Comparison of ENCODE assay signal across 9 cellular contexts in the genomic region with DNA sequence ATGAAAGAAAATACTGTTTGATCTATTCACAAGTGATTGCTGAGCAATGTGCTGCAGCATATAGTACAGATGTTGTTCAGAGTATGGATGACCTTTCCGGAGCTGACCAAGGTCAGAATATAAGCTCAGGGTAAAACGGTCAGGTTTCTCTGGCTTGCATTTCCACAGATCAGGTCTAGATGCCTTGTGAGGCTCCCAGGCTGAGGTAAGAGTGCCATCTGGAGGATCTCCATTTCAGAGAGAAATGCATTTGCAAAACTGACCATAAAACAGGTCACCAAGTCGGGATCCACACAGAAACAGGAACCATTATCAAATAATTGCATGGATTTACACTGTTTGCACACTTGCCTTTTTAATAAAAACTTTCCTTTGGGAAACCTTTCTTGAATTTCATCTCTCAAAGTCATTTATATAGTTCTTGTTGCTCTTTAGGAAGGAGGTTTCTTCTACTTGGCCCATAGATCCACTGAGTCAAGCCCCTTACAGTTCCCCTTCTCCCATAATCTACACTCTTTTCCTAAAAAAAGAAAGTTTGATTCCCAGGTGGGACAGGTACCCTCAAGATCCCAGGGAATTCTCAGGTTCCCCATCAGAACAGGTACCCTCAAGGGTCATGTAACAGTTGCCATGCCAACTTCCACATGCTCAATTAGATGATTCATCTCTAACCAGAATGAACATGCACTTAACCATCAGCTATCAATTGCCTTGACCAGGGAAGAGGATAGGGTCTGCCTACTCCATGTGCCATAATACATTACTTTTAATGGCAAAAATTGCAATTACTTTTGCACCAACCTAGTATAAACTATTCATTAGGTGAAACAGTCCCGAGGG. TPM values are rescaled to one million over a fixed set of nuclear protein-coding genes. Genes with fewer than 3 reads are reported as not detected.
DNase-seq lines count a peak whose midpoint lies in the region; ATAC-seq and TF ChIP-seq lines count a peak whose summit lies in the region.
"Had no signal": no experiment of that assay in that cellular context is flagged by ENCODE, and none has a peak within 500 bp of the region (broad histone marks: within the 10 kb centered on the region; RNA-seq: fewer than 3 reads in every experiment).

No MANE protein-coding gene starts in this region.

- H3K27me3 Mint-ChIP-seq in neural crest cell (ENCODE audit: low read depth) = no peaks in the 10 kb centered on the region
- H3K27me3 Mint-ChIP-seq in activated naive CD8-positive, alpha-beta T cell treated with anti-CD3 and anti-CD28 coated beads, Interleukin-2, amount 50 U/mL, for 24 hours = no peaks in the 10 kb centered on the region

- TF ChIP-seq CTCF in esophagus muscularis mucosa (IDR thresholded peaks at IDR 0.05) (peak; percentile 60 to 65 (median 60)), neural crest cell (conservative IDR thresholded peaks at IDR 0.05) (peak; percentile 75)

- no peak overlapping the region for H3K27ac Mint-ChIP-seq in neural crest cell (ENCODE audit: unreplicated experiment)
- H3K27ac Mint-ChIP-seq in activated naive CD8-positive, alpha-beta T cell treated with anti-CD3 and anti-CD28 coated beads, Interleukin-2, amount 50 U/mL, for 24 hours = no peak overlapping the region

- H3K9me3 Mint-ChIP-seq in neural crest cell = no peaks in the 10 kb centered on the region
- no peaks in the 10 kb centered on the region for H3K9me3 Mint-ChIP-seq in activated naive CD8-positive, alpha-beta T cell treated with anti-CD3 and anti-CD28 coated beads, Interleukin-2, amount 50 U/mL, for 24 hours

- intact Hi-C loops in esophagus muscularis mucosa (cut with DNase I) = loop anchor here (2.0 to 10.0 kb wide), 2 partner anchors 196 to 426 kb away; no protein-coding TSS in a partner anchor

- TF ChIP-seq POLR2A in esophagus muscularis mucosa (IDR thresholded peaks at IDR 0.05; ENCODE audit: low read depth) = no peak

- H3K27me3 ChIP-seq in esophagus muscularis mucosa = no peaks in the 10 kb centered on the region

- no peaks in the 10 kb centered on the region for H3K4me1 Mint-ChIP-seq in neural crest cell
- no peaks in the 10 kb centered on the region for H3K4me1 Mint-ChIP-seq in activated naive CD8-positive, alpha-beta T cell treated with anti-CD3 and anti-CD28 coated beads, Interleukin-2, amount 50 U/mL, for 24 hours

- peaks cover 0 to 9% (median 0%) of the 10 kb centered on the region in 4 donors for H3K4me1 ChIP-seq in esophagus muscularis mucosa

- no peak for TF ChIP-seq EP300 in esophagus muscularis mucosa (IDR thresholded peaks at IDR 0.05)

- peak; percentile 32 for DNase-seq in COLO668 (lab: John Stamatoyannopoulos, UW; ENCODE audit: unreplicated experiment)
- DNase-seq in HT1080 (ENCODE audit: low read depth) = peak; percentile 69
- DNase-seq in RKO (ENCODE audit: low spot score) = peak; percentile 44
- DNase-seq in esophagus muscularis mucosa (ENCODE audit: extremely low spot score) = no peak
- DNase-seq in neural crest cell (ENCODE audit: low read depth, low spot score) = peak; percentile 19
- DNase-seq in activated naive CD8-positive, alpha-beta T cell treated with anti-CD3 and anti-CD28 coated beads, Interleukin-2, amount 50 U/mL, for 24 hours = no peak

- peaks cover 5% of the 10 kb centered on the region for H3K36me3 Mint-ChIP-seq in neural crest cell (ENCODE audit: low read depth)
- H3K36me3 Mint-ChIP-seq in activated naive CD8-positive, alpha-beta T cell treated with anti-CD3 and anti-CD28 coated beads, Interleukin-2, amount 50 U/mL, for 24 hours (ENCODE audit: low read depth) = peaks cover 24% of the 10 kb centered on the region

- no peak overlapping the region for H3K4me3 Mint-ChIP-seq in neural crest cell
- no peak overlapping the region for H3K4me3 Mint-ChIP-seq in activated naive CD8-positive, alpha-beta T cell treated with anti-CD3 and anti-CD28 coated beads, Interleukin-2, amount 50 U/mL, for 24 hours

- H3K36me3 ChIP-seq in esophagus muscularis mucosa = peaks cover 3 to 35% (median 35%) of the 10 kb centered on the region in 4 donors

- WGBS in esophagus muscularis mucosa = 38% methylated on average over 4 of the region's 4 CpGs

- H3K9me3 ChIP-seq in esophagus muscularis mucosa = no peaks in the 10 kb centered on the region

- no peak overlapping the region for H3K4me3 ChIP-seq in esophagus muscularis mucosa

- no peak for ATAC-seq in HG02571 (IDR thresholded peaks at IDR 0.05; ENCODE audit: unreplicated experiment)
- no peak for ATAC-seq in HG02798 (IDR thresholded peaks at IDR 0.05; ENCODE audit: poor library complexity, unreplicated experiment)
- no peak for ATAC-seq in activated naive CD8-positive, alpha-beta T cell treated with anti-CD3 and anti-CD28 coated beads, Interleukin-2, amount 50 U/mL, for 24 hours

- no peak overlapping the region for H3K27ac ChIP-seq in esophagus muscularis mucosa (replicated peaks in 1 of 4)
- H3K27ac ChIP-seq: epithelial cell of prostate had no signal

RNA-seq across cellular contexts. Expression of a gene that starts 25.0 kb away (rescaled TPM):
- total RNA-seq in HT1080 (2014; rRNA removed; shearing (Covaris generic)) = 0.13 and 0.14 TPM in 2 replicates
- 0.09 and 0.16 TPM in 2 replicates for polyA plus RNA-seq in HT1080 (2015; cell fraction: cytosol; rRNA removed)
- 0.75 and 1.4 TPM in 2 replicates for polyA plus RNA-seq in HT1080 (2015; cell fraction: nucleus; rRNA removed)
- under 1 TPM; 0.26 to 0.83 (median 0.37) TPM for total RNA-seq in esophagus muscularis mucosa
- 6.5 and 8.6 TPM in 2 replicates for total RNA-seq in neural crest cell

RNA-seq across cellular contexts. Expression of a gene that starts 42.4 kb away (rescaled TPM):
- total RNA-seq in HT1080 (2014; rRNA removed; shearing (Covaris generic)) = 32.3 and 33.1 TPM in 2 replicates
- 19.8 and 21.9 TPM in 2 replicates for polyA plus RNA-seq in HT1080 (2015; cell fraction: cytosol; rRNA removed)
- polyA plus RNA-seq in HT1080 (2015; cell fraction: nucleus; rRNA removed) = 37.5 and 38.7 TPM in 2 replicates
- total RNA-seq in esophagus muscularis mucosa (10 to 100 TPM in 1 of 4 donors, 1 to 10 TPM in 3; 8.8 to 10.9 (median 9.4) TPM), neural crest cell (28.2 and 29.2 TPM in 2 replicates)

RNA-seq across cellular contexts. Expression of a gene that starts 48.5 kb away (rescaled TPM):
- total RNA-seq in HT1080 (2014; rRNA removed; shearing (Covaris generic)) = not detected in 2 replicates
- polyA plus RNA-seq in HT1080 (2015; cell fraction: cytosol; rRNA removed) = not detected in 2 replicates
- polyA plus RNA-seq in HT1080 (2015; cell fraction: nucleus; rRNA removed) = not detected in 2 replicates
- total RNA-seq in esophagus muscularis mucosa = not detected
- not detected in 2 replicates for total RNA-seq in neural crest cell

Comparison
In these comparisons a context has a peak if more than half of its experiments do, and no peak if none do; other contexts are left out.
1. DNase-seq: peak in COLO668 (single experiment), HT1080 (single experiment), RKO (single experiment) and neural crest cell (single experiment); none in esophagus muscularis mucosa (single experiment) and activated naive CD8-positive, alpha-beta T cell treated with anti-CD3 and anti-CD28 coated beads, Interleukin-2, amount 50 U/mL, for 24 hours (single experiment).